1 cellular context compared by ENCODE assay signal in genomic region chr13:95100525-95101121, GRCh38.
TF ChIP-seq lines count a peak whose summit lies in the region.

No MANE protein-coding gene starts in this region.

TF ChIP-seq in endothelial cell of umbilical vein, 7 proteins besides CTCF, POLR2A, EP300 and RAD21:
- TF ChIP-seq POLR2AphosphoS5 (IDR thresholded peaks at IDR 0.05; ENCODE audit: insufficient read depth, low read depth, low read length) (no peak), GATA2 (IDR thresholded peaks at IDR 0.05; ENCODE audit: insufficient read depth, insufficient read length, low read depth, low read length) (peak; percentile 81), FOS (IDR thresholded peaks at IDR 0.05; ENCODE audit: borderline replicate concordance, insufficient read depth, low read length) (peak; percentile 62)
